Comparison of ENCODE assay signal across 25 cellular contexts in genomic region chr2:66121946-66122345, GRCh38.
"Had no signal": no experiment of that assay in that cellular context is flagged by ENCODE, and none has a peak within 500 bp of the region (broad histone marks: within the 10 kb centered on the region; RNA-seq: fewer than 3 reads in every experiment).

No MANE protein-coding gene starts in this region.

- H3K27ac ChIP-seq: neural progenitor cell, ovary, prostate gland, right lobe of liver, sigmoid colon, stomach, thoracic aorta, thyroid gland, tibial nerve, upper lobe of left lung, vagina had no signal

- H3K4me1 ChIP-seq: prostate gland, right lobe of liver, sigmoid colon, stomach, thyroid gland, tibial nerve, upper lobe of left lung, vagina had no signal

- H3K4me1 Mint-ChIP-seq: naive thymus-derived CD4-positive, alpha-beta T cell; natural killer cell; stimulated activated effector memory CD8-positive, alpha-beta T cell treated with anti-CD3 and anti-CD28 coated beads, Interleukin-12 subunit alpha, Interleukin-12 subunit beta, amount 100 ng/mL, for 72 hours; stimulated activated naive B cell treated with anti-CD40 and anti-IgM and Interleukin-4, amounts not matched to agents 10 μg/mL and 1 μg/mL and 100 μg/mL, for 72 hours had no signal

- H3K4me3 Mint-ChIP-seq: naive thymus-derived CD4-positive, alpha-beta T cell; natural killer cell; nephron; neural progenitor cell; stimulated activated effector memory CD8-positive, alpha-beta T cell treated with anti-CD3 and anti-CD28 coated beads, Interleukin-12 subunit alpha, Interleukin-12 subunit beta, amount 100 ng/mL, for 72 hours; stimulated activated naive B cell treated with anti-CD40 and anti-IgM and Interleukin-4, amounts not matched to agents 10 μg/mL and 1 μg/mL and 100 μg/mL, for 72 hours; stimulated activated naive CD8-positive, alpha-beta T cell treated with anti-CD3 and anti-CD28 coated beads, Interleukin-15, Interleukin-2, amounts not matched to agents 100 ng/mL and 50 ng/mL, for 24 hours had no signal

- H3K9ac ChIP-seq: neural progenitor cell had no signal

- H3K27me3 Mint-ChIP-seq: stimulated activated naive B cell treated with anti-CD40 and anti-IgM and Interleukin-4, amounts not matched to agents 10 μg/mL and 1 μg/mL and 100 μg/mL, for 72 hours; stimulated activated naive CD8-positive, alpha-beta T cell treated with anti-CD3 and anti-CD28 coated beads, Interleukin-15, Interleukin-2, amounts not matched to agents 100 ng/mL and 50 ng/mL, for 24 hours had no signal

- H3K36me3 Mint-ChIP-seq: naive thymus-derived CD4-positive, alpha-beta T cell; natural killer cell; neural progenitor cell; stimulated activated effector memory CD8-positive, alpha-beta T cell treated with anti-CD3 and anti-CD28 coated beads, Interleukin-12 subunit alpha, Interleukin-12 subunit beta, amount 100 ng/mL, for 72 hours; stimulated activated naive B cell treated with anti-CD40 and anti-IgM and Interleukin-4, amounts not matched to agents 10 μg/mL and 1 μg/mL and 100 μg/mL, for 72 hours had no signal

- H3K9me3 Mint-ChIP-seq: neural progenitor cell had no signal

- H3K4me3 ChIP-seq: neural progenitor cell, ovary, prostate gland, right lobe of liver, sigmoid colon, stomach, thoracic aorta, thyroid gland, tibial nerve, upper lobe of left lung, vagina had no signal

- DNase-seq: naive thymus-derived CD4-positive, alpha-beta T cell; natural killer cell; occipital lobe; ovary; right cardiac atrium; right lobe of liver; sigmoid colon; small intestine; stimulated activated CD4-positive, alpha-beta T cell treated with anti-CD3 and anti-CD28 coated beads, Interleukin-15, amount 100 ng/mL, for 24 hours; stimulated activated CD4-positive, alpha-beta T cell treated with anti-CD3 and anti-CD28 coated beads, Interleukin-2, amount 100 ng/mL, for 24 hours; stimulated activated CD4-positive, alpha-beta T cell treated with anti-CD3 and anti-CD28 coated beads, Interleukin-2, amount 100 ng/mL, for 48 hours; stimulated activated CD4-positive, alpha-beta T cell treated with anti-CD3 and anti-CD28 coated beads, Interleukin-4, amount 100 ng/mL, for 24 hours; stimulated activated naive B cell treated with anti-CD40 and anti-IgM and Interleukin-4, amounts not matched to agents 10 μg/mL and 1 μg/mL and 100 μg/mL, for 72 hours; stimulated activated naive CD4-positive, alpha-beta T cell treated with Interleukin-2 at 50 U/mL for 16 hours; stomach; thyroid gland; upper lobe of left lung had no signal

- H3K27ac Mint-ChIP-seq: naive thymus-derived CD4-positive, alpha-beta T cell; natural killer cell; nephron; neural progenitor cell; stimulated activated effector memory CD8-positive, alpha-beta T cell treated with anti-CD3 and anti-CD28 coated beads, Interleukin-12 subunit alpha, Interleukin-12 subunit beta, amount 100 ng/mL, for 72 hours; stimulated activated naive B cell treated with anti-CD40 and anti-IgM and Interleukin-4, amounts not matched to agents 10 μg/mL and 1 μg/mL and 100 μg/mL, for 72 hours; stimulated activated naive CD8-positive, alpha-beta T cell treated with anti-CD3 and anti-CD28 coated beads, Interleukin-15, Interleukin-2, amounts not matched to agents 100 ng/mL and 50 ng/mL, for 24 hours had no signal

- H3K36me3 ChIP-seq: neural progenitor cell, ovary, prostate gland, right lobe of liver, sigmoid colon, stomach, thoracic aorta, thyroid gland, tibial nerve, upper lobe of left lung, vagina had no signal

- H3K27me3 ChIP-seq: neural progenitor cell, ovary, right lobe of liver, sigmoid colon, stomach, thyroid gland, tibial nerve, upper lobe of left lung, vagina had no signal

- H3K9me3 ChIP-seq: ovary, prostate gland, right lobe of liver, sigmoid colon, stomach, thoracic aorta, thyroid gland, tibial nerve, upper lobe of left lung, vagina had no signal

- H2AFZ ChIP-seq: neural progenitor cell had no signal

- H3K4me2 ChIP-seq: neural progenitor cell had no signal
